Comparison of ENCODE assay signal across 17 cellular contexts in the genomic region with DNA sequence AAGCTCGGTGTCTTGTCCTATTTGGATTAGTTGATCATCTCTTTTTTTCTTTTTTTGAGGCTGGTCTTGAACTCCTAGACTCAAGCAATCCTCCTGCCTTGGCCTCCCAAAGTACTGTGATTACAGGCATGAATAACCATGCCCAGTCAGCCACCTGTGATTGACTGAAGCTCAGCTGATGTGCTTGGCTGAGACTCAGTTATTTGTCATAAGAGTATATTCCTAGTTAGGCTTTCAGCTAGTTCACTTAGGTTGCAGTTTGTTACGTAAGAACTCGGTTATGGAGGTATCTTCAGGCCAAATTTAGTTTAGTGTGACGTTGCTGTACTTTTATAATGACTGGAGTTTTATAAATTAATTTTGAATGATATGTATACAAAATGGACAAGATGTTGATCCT.
DNase-seq lines count a peak whose midpoint lies in the region; ATAC-seq, FAIRE-seq and TF ChIP-seq lines count a peak whose summit lies in the region.
"Had no signal": no experiment of that assay in that cellular context is flagged by ENCODE, and none has a peak within 500 bp of the region (broad histone marks: within the 10 kb centered on the region; RNA-seq: fewer than 3 reads in every experiment).

No MANE protein-coding gene starts in this region.

- no peak for TF ChIP-seq EP300 in HepG2 (IDR thresholded peaks at IDR 0.05; ENCODE audit: low read depth in 2 of 2, low read length in 2 of 2)
- TF ChIP-seq EP300 in HepG2 (CRISPR knock-in tag; IDR thresholded peaks at IDR 0.05; ENCODE audit: borderline replicate concordance), result no peak

- no peaks in the 10 kb centered on the region for H3K79me2 ChIP-seq in HepG2 (ENCODE audit: insufficient read depth, low read length)
- H3K79me2 ChIP-seq in keratinocyte (ENCODE audit: control insufficient read depth, insufficient read depth, low read length), result no peaks in the 10 kb centered on the region

- peaks cover 22% of the 10 kb centered on the region for H3K4me1 Mint-ChIP-seq in activated naive CD8-positive, alpha-beta T cell treated with anti-CD3 and anti-CD28 coated beads, Interleukin-2, amount 50 U/mL, for 24 hours
- H3K4me1 Mint-ChIP-seq: B cell, GM23338 had no signal

- no peaks in the 10 kb centered on the region for H3K4me1 ChIP-seq in HepG2 (ENCODE audit: insufficient read depth, low read length)
- H3K4me1 ChIP-seq in right lobe of liver, result no peaks in the 10 kb centered on the region
- peaks cover 16% of the 10 kb centered on the region for H3K4me1 ChIP-seq in keratinocyte (ENCODE audit: control insufficient read depth, extremely low read depth, insufficient read depth, low read length)
- no peaks in the 10 kb centered on the region for H3K4me1 ChIP-seq in A673 (ENCODE audit: insufficient read depth, low read length, poor library complexity, severe bottlenecking)
- no peaks in the 10 kb centered on the region for H3K4me1 ChIP-seq in colonic mucosa
- H3K4me1 ChIP-seq: BLaER1 treated with 17β-estradiol and CSF1 and Interleukin-3, amounts not matched to agents 10 nM and 100 nM had no signal

- H3K9ac ChIP-seq in HepG2 (ENCODE audit: insufficient read depth, low read depth, low read length), result no peak overlapping the region
- H3K9ac ChIP-seq in keratinocyte (ENCODE audit: control insufficient read depth, extremely low read depth, insufficient read depth, low read length), result no peak overlapping the region
- H3K9ac ChIP-seq in colonic mucosa (ENCODE audit: low read depth in 2 of 2, low read length in 2 of 2), result no peak overlapping the region
- H3K9ac ChIP-seq: BLaER1 treated with 17β-estradiol and CSF1 and Interleukin-3, amounts not matched to agents 10 nM and 100 nM had no signal

- H3K36me3 ChIP-seq in HepG2 (replicated peaks in 1 of 2; ENCODE audit: control insufficient read depth in 1 of 2, insufficient read depth in 2 of 2, low read length in 2 of 2) (no peaks in the 10 kb centered on the region), right lobe of liver (no peaks in the 10 kb centered on the region), keratinocyte (ENCODE audit: control insufficient read depth in 2 of 2, extremely low read depth in 1 of 2, insufficient read depth in 2 of 2, low read length in 2 of 2) (no peaks in the 10 kb centered on the region), A673 (ENCODE audit: insufficient read depth, low read length, poor library complexity, severe bottlenecking) (no peaks in the 10 kb centered on the region), colonic mucosa (no peaks in the 10 kb centered on the region)
- H3K36me3 ChIP-seq: BLaER1 treated with 17β-estradiol and CSF1 and Interleukin-3, amounts not matched to agents 10 nM and 100 nM had no signal

- H3K9me1 ChIP-seq in keratinocyte (ENCODE audit: control insufficient read depth, extremely low read depth, insufficient read depth, low read length), result no peaks in the 10 kb centered on the region

- no peaks in the 10 kb centered on the region for H3K9me3 Mint-ChIP-seq in activated naive CD8-positive, alpha-beta T cell treated with anti-CD3 and anti-CD28 coated beads, Interleukin-2, amount 50 U/mL, for 24 hours
- H3K9me3 Mint-ChIP-seq: CD8-positive, alpha-beta T cell; GM23338 had no signal

- dilution Hi-C loops in keratinocyte (cut with MboI; ENCODE audit: extremely low pct_ligation_motif_present, low sequenced_read_pairs), result no loop called here

- 9% methylated on average over 4 of the region's 4 CpGs for WGBS in HepG2 (ENCODE audit: low lambda C conversion rate)
- 80% methylated on average over 4 of the region's 4 CpGs for WGBS in right lobe of liver (ENCODE audit: insufficient coverage, low coverage, low lambda C conversion rate, missing lambda C conversion rate)

- POLR2A ChIA-PET in HepG2 (lab: Yijun Ruan, JAX), result no interaction called here
- POLR2A ChIA-PET in A673 (lab: Charles Lee; ENCODE audit: low non-redundant PET), result no interaction called here

- H3K4me3 ChIP-seq in HepG2 (replicated peaks in 1 of 3; ENCODE audit: insufficient read depth in 1 of 3, low read depth in 2 of 3, low read length in 3 of 3) (no peak overlapping the region), right lobe of liver (no peak overlapping the region), keratinocyte (ENCODE audit: control insufficient read depth in 2 of 3, extremely low read depth in 1 of 3, insufficient read depth in 2 of 3, low read depth in 1 of 3, low read length in 3 of 3) (no peak overlapping the region), A673 (ENCODE audit: low read depth, low read length, poor library complexity, severe bottlenecking) (no peak overlapping the region), colonic mucosa (no peak overlapping the region)
- H3K4me3 ChIP-seq: BLaER1 treated with 17β-estradiol and CSF1 and Interleukin-3, amounts not matched to agents 10 nM and 100 nM; GM23338 had no signal

- H2AFZ ChIP-seq in HepG2 (ENCODE audit: low read length) (no peak overlapping the region), keratinocyte (ENCODE audit: control insufficient read depth, low read length) (peak overlapping the region; percentile 3)
- H2AFZ ChIP-seq: GM23338 had no signal

- TF ChIP-seq POLR2A in HepG2 (IDR thresholded peaks at IDR 0.05; ENCODE audit: insufficient read depth in 1 of 2, low read depth in 2 of 2, low read length in 2 of 2) (no peak), right lobe of liver (IDR thresholded peaks at IDR 0.05) (no peak)

- H3K36me3 Mint-ChIP-seq in activated naive CD8-positive, alpha-beta T cell treated with anti-CD3 and anti-CD28 coated beads, Interleukin-2, amount 50 U/mL, for 24 hours (ENCODE audit: low read depth), result no peaks in the 10 kb centered on the region
- H3K36me3 Mint-ChIP-seq: CD8-positive, alpha-beta T cell had no signal

- BruUV-seq in HepG2 (replicated peaks; lab: Mats Ljungman, UMichigan), result no TSS peak
- no TSS peak for BruUV-seq in A673 (replicated peaks; lab: Mats Ljungman, UMichigan)

- H3K9me3 ChIP-seq in HepG2 (ENCODE audit: low read length) (no peaks in the 10 kb centered on the region), right lobe of liver (no peaks in the 10 kb centered on the region), keratinocyte (ENCODE audit: control insufficient read depth, low read depth, low read length) (no peaks in the 10 kb centered on the region), A673 (ENCODE audit: low read depth, low read length, poor library complexity, severe bottlenecking) (no peaks in the 10 kb centered on the region), colonic mucosa (no peaks in the 10 kb centered on the region)
- H3K9me3 ChIP-seq: BLaER1 treated with 17β-estradiol and CSF1 and Interleukin-3, amounts not matched to agents 10 nM and 100 nM had no signal

- no peaks in the 10 kb centered on the region for H3K27me3 Mint-ChIP-seq in activated naive CD8-positive, alpha-beta T cell treated with anti-CD3 and anti-CD28 coated beads, Interleukin-2, amount 50 U/mL, for 24 hours

- ATAC-seq in HepG2, result no peak
- no peak for ATAC-seq in right lobe of liver
- peak; percentile 63 for ATAC-seq in esophagus mucosa
- no peak for ATAC-seq in activated naive CD8-positive, alpha-beta T cell treated with anti-CD3 and anti-CD28 coated beads, Interleukin-2, amount 50 U/mL, for 24 hours
- ATAC-seq: CD8-positive, alpha-beta T cell; GM23338 had no signal

- no peaks in the 10 kb centered on the region for H3K27me3 ChIP-seq in HepG2 (ENCODE audit: control insufficient read depth in 1 of 2, insufficient read depth in 2 of 2, low read length in 2 of 2)
- no peaks in the 10 kb centered on the region for H3K27me3 ChIP-seq in right lobe of liver
- no peaks in the 10 kb centered on the region for H3K27me3 ChIP-seq in keratinocyte (ENCODE audit: control insufficient read depth, extremely low read depth, insufficient read depth, low read length)
- no peaks in the 10 kb centered on the region for H3K27me3 ChIP-seq in A673 (replicated peaks; ENCODE audit: insufficient read depth, low read depth, low read length, poor library complexity)
- H3K27me3 ChIP-seq in colonic mucosa, result no peaks in the 10 kb centered on the region
- H3K27me3 ChIP-seq: BLaER1 treated with 17β-estradiol and CSF1 and Interleukin-3, amounts not matched to agents 10 nM and 100 nM had no signal

- DNase-seq in HepG2 (ENCODE audit: low spot score), result no peak
- no peak for DNase-seq in right lobe of liver
- DNase-seq in keratinocyte (ENCODE audit: low read depth, low spot score), result no peak
- no peak for DNase-seq in A673 (ENCODE audit: low spot score)
- DNase-seq in activated naive CD8-positive, alpha-beta T cell treated with anti-CD3 and anti-CD28 coated beads, Interleukin-2, amount 50 U/mL, for 24 hours, result no peak
- DNase-seq in colonic mucosa, result no peak
- DNase-seq: 8988T; Calu3; CD8-positive, alpha-beta T cell; GF-D8; HCEC 1CT had no signal

- no peak overlapping the region for H3K27ac Mint-ChIP-seq in activated naive CD8-positive, alpha-beta T cell treated with anti-CD3 and anti-CD28 coated beads, Interleukin-2, amount 50 U/mL, for 24 hours
- H3K27ac Mint-ChIP-seq: B cell; CD8-positive, alpha-beta T cell; GM23338 had no signal

- H4K20me1 ChIP-seq in HepG2 (ENCODE audit: insufficient read depth, low read length) (no peaks in the 10 kb centered on the region), keratinocyte (ENCODE audit: control insufficient read depth, extremely low read depth, insufficient read depth, low read length) (no peaks in the 10 kb centered on the region)
- H4K20me1 ChIP-seq: BLaER1 treated with 17β-estradiol and CSF1 and Interleukin-3, amounts not matched to agents 10 nM and 100 nM had no signal

- FAIRE-seq in HepG2 (lab: Jason Lieb, UNC), result no peak
- FAIRE-seq in keratinocyte (lab: Jason Lieb, UNC), result peak; percentile 29
- FAIRE-seq: H54 had no signal

- no peak overlapping the region for H3K4me3 Mint-ChIP-seq in activated naive CD8-positive, alpha-beta T cell treated with anti-CD3 and anti-CD28 coated beads, Interleukin-2, amount 50 U/mL, for 24 hours
- H3K4me3 Mint-ChIP-seq: B cell; CD8-positive, alpha-beta T cell; GM23338 had no signal

- H3K4me2 ChIP-seq in HepG2 (ENCODE audit: low read depth, low read length) (no peak overlapping the region), keratinocyte (ENCODE audit: control insufficient read depth, extremely low read depth, insufficient read depth, low read depth, low read length) (peak overlapping the region; percentile 69)
- H3K4me2 ChIP-seq: BLaER1 treated with 17β-estradiol and CSF1 and Interleukin-3, amounts not matched to agents 10 nM and 100 nM; GM23338 had no signal

- intact Hi-C loops in HepG2 (cut with micrococcal nuclease; ENCODE audit: unreplicated experiment) (no loop called here), right lobe of liver (cut with DNase I) (no loop called here), A673 (cut with micrococcal nuclease; ENCODE audit: unreplicated experiment) (no loop called here), colonic mucosa (cut with DNase I) (no loop called here)

- TF ChIP-seq RAD21 in HepG2 (CRISPR knock-in tag; IDR thresholded peaks at IDR 0.05), result no peak

- in situ Hi-C loops in HepG2 (cut with HindIII; ENCODE audit: extremely low pct_ligation_motif_present, low pct_unique_long_range_greater_than_20kb), result no loop called here

- CTCF ChIA-PET in HepG2 (lab: Yijun Ruan, JAX; ENCODE audit: low intra/inter-chr PET ratio, low total read pairs), result no interaction called here
- CTCF ChIA-PET in A673 (lab: Charles Lee), result no interaction called here

- no peak overlapping the region for H3K27ac ChIP-seq in HepG2 (ENCODE audit: extremely low read length, insufficient read depth, low read length)
- no peak overlapping the region for H3K27ac ChIP-seq in right lobe of liver
- peak overlapping the region; percentile 66 for H3K27ac ChIP-seq in keratinocyte (ENCODE audit: control insufficient read depth, insufficient read depth, low read length)
- no peak overlapping the region for H3K27ac ChIP-seq in A673 (ENCODE audit: low read depth, low read length, poor library complexity, severe bottlenecking)
- no peak overlapping the region for H3K27ac ChIP-seq in colonic mucosa
- H3K27ac ChIP-seq: BLaER1 treated with 17β-estradiol and CSF1 and Interleukin-3, amounts not matched to agents 10 nM and 100 nM; HL-60 had no signal

- no peak for TF ChIP-seq CTCF in HepG2 (CRISPR knock-in tag; IDR thresholded peaks at IDR 0.05)
- TF ChIP-seq CTCF in right lobe of liver (IDR thresholded peaks at IDR 0.05), result no peak
- no peak for TF ChIP-seq CTCF in keratinocyte (optimal IDR thresholded peaks at IDR 0.05 in 1 of 3, IDR thresholded peaks at IDR 0.05 in 1 of 3, conservative IDR thresholded peaks at IDR 0.05 in 1 of 3; ENCODE audit: extremely low read depth in 1 of 3, insufficient read depth in 2 of 3, low read length in 3 of 3)
- TF ChIP-seq CTCF in A673 (conservative IDR thresholded peaks at IDR 0.05; ENCODE audit: low read depth, low read length), result no peak
- no peak for TF ChIP-seq CTCF in colonic mucosa (IDR thresholded peaks at IDR 0.05)
